10 cellular contexts compared by ENCODE assay signal in genomic region chr15:79179108-79179561, GRCh38.
DNase-seq lines count a peak whose midpoint lies in the region; ATAC-seq, FAIRE-seq and TF ChIP-seq lines count a peak whose summit lies in the region.
"Had no signal": no experiment of that assay in that cellular context is flagged by ENCODE, and none has a peak within 500 bp of the region (broad histone marks: within the 10 kb centered on the region; RNA-seq: fewer than 3 reads in every experiment).

No MANE protein-coding gene starts in this region.

- no peak overlapping the region for H3K9ac ChIP-seq in neural progenitor cell

- TF ChIP-seq CTCF in choroid plexus epithelial cell (conservative IDR thresholded peaks at IDR 0.05; ENCODE audit: low read depth, low read length) (no peak), neural progenitor cell (IDR thresholded peaks at IDR 0.05) (no peak)

- peaks cover 12% of the 10 kb centered on the region for H3K4me1 Mint-ChIP-seq in neural progenitor cell

- no peaks in the 10 kb centered on the region for H3K79me2 ChIP-seq in neural progenitor cell (ENCODE audit: low read depth)

- H3K4me3 Mint-ChIP-seq in neural progenitor cell: no peak overlapping the region

- H3K27me3 ChIP-seq in neural progenitor cell: no peaks in the 10 kb centered on the region

- H3K9me3 Mint-ChIP-seq in neural progenitor cell: no peaks in the 10 kb centered on the region

- H3K36me3 Mint-ChIP-seq in neural progenitor cell: no peaks in the 10 kb centered on the region

- no peak overlapping the region for H2AFZ ChIP-seq in neural progenitor cell (replicated peaks)

- no peak for ATAC-seq in GM21723 (IDR thresholded peaks at IDR 0.05; ENCODE audit: unreplicated experiment)
- no peak for ATAC-seq in GM18520 (IDR thresholded peaks at IDR 0.05; ENCODE audit: unreplicated experiment)
- ATAC-seq: right cardiac atrium had no signal

- H3F3A ChIP-seq in neural progenitor cell (ENCODE audit: low read depth): no peaks in the 10 kb centered on the region

- H3K4me3 ChIP-seq in choroid plexus epithelial cell (ENCODE audit: low read depth, low read length) (no peak overlapping the region), neural progenitor cell (no peak overlapping the region)

- H3K9me3 ChIP-seq in neural progenitor cell (ENCODE audit: low read depth): no peaks in the 10 kb centered on the region

- peak overlapping the region; percentile 63 for H3K27ac Mint-ChIP-seq in neural progenitor cell

- peaks cover 10% of the 10 kb centered on the region for H3K27me3 Mint-ChIP-seq in neural progenitor cell (ENCODE audit: insufficient read depth, low read depth)

- peaks cover 4% of the 10 kb centered on the region for H3K4me1 ChIP-seq in neural progenitor cell

- no peaks in the 10 kb centered on the region for H3K36me3 ChIP-seq in neural progenitor cell

- peak; percentile 35 for DNase-seq in H54 (ENCODE audit: insufficient read length, low spot score)
- DNase-seq in NCI-H226: peak; percentile 67
- peak; percentile 29 for DNase-seq in choroid plexus epithelial cell (ENCODE audit: low read depth)
- no peak for DNase-seq in neural progenitor cell (ENCODE audit: low spot score)
- DNase-seq in SKM-1 (lab: John Stamatoyannopoulos, UW; ENCODE audit: unreplicated experiment): no peak
- no peak for DNase-seq in NCI-H345 (lab: John Stamatoyannopoulos, UW)
- DNase-seq: NCI-H187 treated with DMSO at 0.1 percent for 48 hours, right cardiac atrium had no signal

- no peaks in the 10 kb centered on the region for H4K20me1 ChIP-seq in neural progenitor cell (ENCODE audit: low read depth)

- no peak for FAIRE-seq in H54 (lab: Jason Lieb, UNC)

- no peak for TF ChIP-seq POLR2A in H54 (IDR thresholded peaks at IDR 0.05; ENCODE audit: low read depth, low read length)

- no peak overlapping the region for H3K27ac ChIP-seq in neural progenitor cell

- no peak overlapping the region for H3K4me2 ChIP-seq in neural progenitor cell

Comparison
In these comparisons a context has a peak if more than half of its experiments do, and no peak if none do; other contexts are left out.
1. DNase-seq: peak in H54 (single experiment), NCI-H226 (single experiment) and choroid plexus epithelial cell (single experiment); none in neural progenitor cell (single experiment), SKM-1 (single experiment) and NCI-H345 (single experiment).